ENCODE assay signal across 11 cellular contexts in the genomic region with DNA sequence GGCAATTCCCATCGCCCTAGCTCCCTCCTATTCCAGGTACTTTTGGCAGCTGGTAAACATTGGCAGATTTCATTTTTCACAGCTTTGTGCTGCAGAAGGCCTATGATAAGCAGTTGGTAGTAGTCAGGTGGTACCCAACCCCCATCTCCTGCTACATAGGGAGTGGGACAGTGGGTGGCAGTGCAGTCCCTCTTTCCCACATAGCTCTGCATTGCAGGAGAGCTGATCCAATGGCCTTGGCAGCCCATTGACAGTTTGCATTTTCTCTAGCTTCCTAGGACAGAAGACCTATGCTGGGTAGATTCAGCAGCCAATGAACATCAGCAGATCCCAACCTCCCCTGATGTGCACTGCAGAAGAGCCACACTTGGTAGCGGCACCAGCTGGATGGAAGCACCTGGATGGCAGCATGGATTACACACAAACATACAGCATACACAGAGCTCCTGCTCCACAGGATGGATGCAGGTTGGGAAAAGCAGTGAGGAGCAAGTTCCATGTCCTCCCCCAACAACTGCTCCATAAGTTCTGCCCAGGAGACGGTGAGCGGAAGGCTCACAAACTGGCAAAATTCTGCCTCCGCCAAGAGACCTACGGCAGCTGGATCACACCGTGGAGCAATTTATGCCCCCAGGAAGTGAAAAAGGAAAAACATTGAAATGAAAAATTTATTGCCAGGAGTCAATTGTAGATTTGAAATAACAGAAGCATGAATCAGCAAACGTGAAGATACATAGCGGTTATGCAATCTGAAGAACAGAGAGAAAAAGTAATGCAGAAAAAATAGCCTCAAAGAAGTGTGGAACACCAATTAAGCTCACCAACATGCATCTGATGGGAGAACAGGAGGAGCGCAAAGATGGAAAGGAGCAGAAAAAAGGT.
DNase-seq lines count a peak whose midpoint lies in the region; ATAC-seq and TF ChIP-seq lines count a peak whose summit lies in the region.
"Had no signal": no experiment of that assay in that cellular context is flagged by ENCODE, and none has a peak within 500 bp of the region (broad histone marks: within the 10 kb centered on the region; RNA-seq: fewer than 3 reads in every experiment).

No MANE protein-coding gene starts in this region.

- POLR2A ChIA-PET in RWPE1 (lab: Yijun Ruan, JAX; ENCODE audit: low non-redundant PET) = no interaction called here

- peaks cover 60% of the 10 kb centered on the region for H3K36me3 Mint-ChIP-seq in T-helper 1 cell treated with Interleukin-12 subunit alpha and Interleukin-12 subunit beta and Interleukin-4 antibody, amounts not matched to agents 30 μg/mL and 1 μg/mL, for 36 hours (ENCODE audit: low read depth)

- ATAC-seq in HG02885 (IDR thresholded peaks at IDR 0.05; ENCODE audit: poor library complexity, unreplicated experiment) = no peak
- no peak for ATAC-seq in HG03442 (IDR thresholded peaks at IDR 0.05; ENCODE audit: unreplicated experiment)

- H3K4me3 ChIP-seq in fibroblast of the aortic adventitia (ENCODE audit: low read depth, low read length) (no peak overlapping the region), skeletal muscle cell (ENCODE audit: low read depth, low read length) (no peak overlapping the region)

- CTCF ChIA-PET in RWPE1 (lab: Yijun Ruan, JAX) = interaction anchor here (0.6 kb wide), 2 partner anchors 15 to 32 kb away, joined by 4 to 5 read pairs; no protein-coding TSS in a partner anchor

- H3K4me1 Mint-ChIP-seq in T-helper 1 cell treated with Interleukin-12 subunit alpha and Interleukin-12 subunit beta and Interleukin-4 antibody, amounts not matched to agents 30 μg/mL and 1 μg/mL, for 36 hours (ENCODE audit: low read depth) = peaks cover 30% of the 10 kb centered on the region

- TF ChIP-seq CTCF in RWPE1 (conservative IDR thresholded peaks at IDR 0.05; ENCODE audit: low read depth) (no peak), fibroblast of the aortic adventitia (IDR thresholded peaks at IDR 0.05; ENCODE audit: insufficient read depth, low read length) (no peak)

- peaks cover 4% of the 10 kb centered on the region for H3K9me3 Mint-ChIP-seq in T-helper 1 cell treated with Interleukin-12 subunit alpha and Interleukin-12 subunit beta and Interleukin-4 antibody, amounts not matched to agents 30 μg/mL and 1 μg/mL, for 36 hours

- no peak overlapping the region for H3K4me3 Mint-ChIP-seq in T-helper 1 cell treated with Interleukin-12 subunit alpha and Interleukin-12 subunit beta and Interleukin-4 antibody, amounts not matched to agents 30 μg/mL and 1 μg/mL, for 36 hours
- H3K4me3 Mint-ChIP-seq: activated T-cell treated with anti-CD3 and anti-CD28 coated beads, Interleukin-2, amount 50 U/mL, for 4 hours had no signal

- no peaks in the 10 kb centered on the region for H3K27me3 Mint-ChIP-seq in T-helper 1 cell treated with Interleukin-12 subunit alpha and Interleukin-12 subunit beta and Interleukin-4 antibody, amounts not matched to agents 30 μg/mL and 1 μg/mL, for 36 hours (ENCODE audit: low read depth)

- no peak for DNase-seq in T-helper 1 cell
- peak; percentile 42 for DNase-seq in RWPE1 (ENCODE audit: low spot score)
- peak; percentile 39 for DNase-seq in fibroblast of the aortic adventitia (ENCODE audit: low read depth)
- DNase-seq in skeletal muscle cell (ENCODE audit: low read depth) = peak; percentile 12
- no peak for DNase-seq in NCI-H2107 (lab: John Stamatoyannopoulos, UW)
- DNase-seq: activated T-cell treated with anti-CD3 and anti-CD28 coated beads, Interleukin-2, amount 50 U/mL, for 4 hours; AML-193; NCI-H1092 had no signal

- peak overlapping the region; percentile 78 for H3K27ac ChIP-seq in RWPE1

- H3K27ac Mint-ChIP-seq in T-helper 1 cell treated with Interleukin-12 subunit alpha and Interleukin-12 subunit beta and Interleukin-4 antibody, amounts not matched to agents 30 μg/mL and 1 μg/mL, for 36 hours = peak overlapping the region; percentile 56

Comparison
In these comparisons a context has a peak if more than half of its experiments do, and no peak if none do; other contexts are left out.
1. DNase-seq: peak in RWPE1 (single experiment), fibroblast of the aortic adventitia (single experiment) and skeletal muscle cell (single experiment); none in T-helper 1 cell (0 of 5) and NCI-H2107 (single experiment).